ENCODE assay signal across 22 cellular contexts in genomic region chr10:120186506-120186905, GRCh38.
"Had no signal": no experiment of that assay in that cellular context is flagged by ENCODE, and none has a peak within 500 bp of the region (broad histone marks: within the 10 kb centered on the region; RNA-seq: fewer than 3 reads in every experiment).

No MANE protein-coding gene starts in this region.

- H3K27ac ChIP-seq: neural progenitor cell, right lobe of liver, skin epidermis, tibial artery had no signal

- H3K9me3 ChIP-seq: right lobe of liver, tibial artery had no signal

- DNase-seq: activated B cell treated with CpG ODN at 0.5 μM for 24 hours; activated CD4-positive, alpha-beta T cell treated with anti-CD3 and anti-CD28 coated beads for 36 hours; activated CD4-positive, alpha-beta T cell treated with anti-CD3 and anti-CD28 coated beads, Interleukin-2, amount 50 U/mL, for 48 hours; activated CD8-positive, alpha-beta memory T cell treated with anti-CD3 and anti-CD28 coated beads, Interleukin-2, amount 50 U/mL, for 48 hours; activated naive CD4-positive, alpha-beta T cell treated with Interleukin-2 at 50 U/mL for 16 hours; activated naive CD8-positive, alpha-beta T cell treated with anti-CD3 and anti-CD28 coated beads for 36 hours; activated T-cell treated with anti-CD3 and anti-CD28 coated beads, Interleukin-2, amount 50 U/mL, for 4 hours; central memory CD4-positive, alpha-beta T cell; dermis blood vessel endothelial cell; effector memory CD4-positive, alpha-beta T cell; foreskin melanocyte; immature natural killer cell; naive thymus-derived CD8-positive, alpha-beta T cell; posterior cingulate gyrus; right lobe of liver; stimulated activated CD4-positive, alpha-beta T cell treated with anti-CD3 and anti-CD28 coated beads, Interleukin-1b, Interleukin-23, amount 100 ng/mL, for 48 hours; substantia nigra; tibial artery had no signal

- H3K4me1 ChIP-seq: neural progenitor cell, right lobe of liver, tibial artery had no signal

- H3K4me3 ChIP-seq: neural progenitor cell, right lobe of liver, skin epidermis, tibial artery had no signal

- H3K27me3 ChIP-seq: neural progenitor cell, right lobe of liver, tibial artery had no signal

- ATAC-seq: activated CD4-positive, alpha-beta T cell treated with anti-CD3 and anti-CD28 coated beads for 36 hours; activated T-cell treated with anti-CD3 and anti-CD28 coated beads, Interleukin-2, amount 50 U/mL, for 4 hours; esophagus mucosa; left lobe of liver; naive thymus-derived CD8-positive, alpha-beta T cell; right lobe of liver had no signal

- H3K36me3 ChIP-seq: neural progenitor cell, right lobe of liver, tibial artery had no signal
